ENCODE assay signal across 15 cellular contexts in the genomic region with DNA sequence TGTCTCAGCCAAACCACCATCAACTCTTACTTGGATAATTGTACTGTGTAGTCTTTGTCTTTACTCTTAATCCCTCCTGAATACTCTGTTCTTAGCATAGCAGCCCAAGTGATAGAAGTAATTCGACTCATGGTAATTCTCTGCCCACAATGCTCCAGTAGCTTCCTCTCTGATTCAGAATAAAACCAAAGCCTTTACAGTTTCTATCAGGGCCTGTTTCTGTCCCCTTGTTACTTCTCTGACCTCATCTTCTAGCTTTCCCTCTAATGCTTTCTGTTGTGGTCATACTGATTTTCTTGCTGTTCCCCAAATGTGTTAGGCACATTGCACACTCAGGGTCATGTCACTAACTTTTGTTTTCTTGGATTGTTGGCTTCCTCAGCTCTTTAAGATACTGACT. TPM values are rescaled to one million over a fixed set of nuclear protein-coding genes. Genes with fewer than 3 reads are reported as not detected.
DNase-seq lines count a peak whose midpoint lies in the region; ATAC-seq and TF ChIP-seq lines count a peak whose summit lies in the region.
"Had no signal": no experiment of that assay in that cellular context is flagged by ENCODE, and none has a peak within 500 bp of the region (broad histone marks: within the 10 kb centered on the region; RNA-seq: fewer than 3 reads in every experiment).

No MANE protein-coding gene starts in this region.

- no peak overlapping the region for H3K9ac ChIP-seq in GM23248
- H3K9ac ChIP-seq: BLaER1 treated with 17β-estradiol and CSF1 and Interleukin-3, amounts not matched to agents 10 nM and 100 nM had no signal

- no peaks in the 10 kb centered on the region for H3K4me1 Mint-ChIP-seq in Caco-2 (ENCODE audit: low read depth, unreplicated experiment)
- H3K4me1 Mint-ChIP-seq: immature natural killer cell had no signal

- WGBS in GM23248 (ENCODE audit: low coverage in 1 of 2, low lambda C conversion rate in 2 of 2, missing lambda C conversion rate in 2 of 2), 2 experiments, result 77 to 84% methylated on average over 1 of the region's 1 CpG

- no peaks in the 10 kb centered on the region for H4K20me1 ChIP-seq in GM23248 (ENCODE audit: insufficient read depth)
- H4K20me1 ChIP-seq: BLaER1 treated with 17β-estradiol and CSF1 and Interleukin-3, amounts not matched to agents 10 nM and 100 nM had no signal

- intact Hi-C loops in Caco-2 (cut with micrococcal nuclease; ENCODE audit: unreplicated experiment), result no loop called here

- no peak overlapping the region for H3K4me3 Mint-ChIP-seq in Caco-2 (ENCODE audit: unreplicated experiment)
- H3K4me3 Mint-ChIP-seq: immature natural killer cell had no signal

- H3K4me2 ChIP-seq in GM23248 (ENCODE audit: unreplicated experiment), result no peak overlapping the region

- CTCF ChIA-PET in Caco-2 (lab: Charles Lee), result no interaction called here

- no peak overlapping the region for H3K4me3 ChIP-seq in GM23248
- no peak overlapping the region for H3K4me3 ChIP-seq in Caco-2 (ENCODE audit: low read depth, low read length)
- H3K4me3 ChIP-seq: ascending aorta; BLaER1 treated with 17β-estradiol and CSF1 and Interleukin-3, amounts not matched to agents 10 nM and 100 nM; tibial artery had no signal

- H3K36me3 ChIP-seq in GM23248 (ENCODE audit: low read depth) (peaks cover 14% of the 10 kb centered on the region), Caco-2 (ENCODE audit: control insufficient read depth, insufficient read depth, low read length) (peaks cover 2% of the 10 kb centered on the region)

- H3K27ac Mint-ChIP-seq in Caco-2 (ENCODE audit: unreplicated experiment), result no peak overlapping the region

- TF ChIP-seq CTCF in Caco-2 (IDR thresholded peaks at IDR 0.05; ENCODE audit: insufficient read depth in 1 of 2, low read depth in 1 of 2, low read length in 1 of 2, severe bottlenecking in 1 of 2, unreplicated experiment in 1 of 2), result no peak

- peaks cover 3% of the 10 kb centered on the region; the same call in 1 of the 2 replicates for H3K79me2 ChIP-seq in GM23248 (ENCODE audit: insufficient read depth)

- ATAC-seq in GM18499 (IDR thresholded peaks at IDR 0.05; ENCODE audit: insufficient read depth, unreplicated experiment), result peak; percentile 85
- ATAC-seq in GM19397 (IDR thresholded peaks at IDR 0.05; ENCODE audit: unreplicated experiment), result peak; percentile 79
- peak; percentile 99 for ATAC-seq in HG02852 (IDR thresholded peaks at IDR 0.05; ENCODE audit: unreplicated experiment)

- no TSS peak for BruUV-seq in Caco-2 (replicated peaks; lab: Mats Ljungman, UMichigan)

- POLR2A ChIA-PET in Caco-2 (lab: Charles Lee), result no interaction called here

- in situ Hi-C loops in GM23248 (cut with MboI), result no loop called here

- no peak overlapping the region for H3K27ac ChIP-seq in GM23248
- H3K27ac ChIP-seq: ascending aorta; BLaER1 treated with 17β-estradiol and CSF1 and Interleukin-3, amounts not matched to agents 10 nM and 100 nM; neutrophil; tibial artery had no signal

- H3K27me3 Mint-ChIP-seq in Caco-2 (ENCODE audit: insufficient read depth, unreplicated experiment), result no peaks in the 10 kb centered on the region

- DNase-seq in LHCN-M2 (ENCODE audit: low read depth), result peak; percentile 15
- DNase-seq in amniotic stem cell (lab: John Stamatoyannopoulos, UW), result no peak
- no peak for DNase-seq in C1 segment of cervical spinal cord (lab: John Stamatoyannopoulos, UW)
- DNase-seq in GM23248, result no peak
- no peak for DNase-seq in Caco-2
- DNase-seq: activated CD4-positive, CD25-positive, alpha-beta regulatory T cell treated with anti-CD3 and anti-CD28 coated beads, Interleukin-2, amount 50 U/mL, for 72 hours; immature natural killer cell; NCI-H2171; tibial artery had no signal

- H3K4me1 ChIP-seq in GM23248 (ENCODE audit: insufficient read depth), result peaks cover 4% of the 10 kb centered on the region; the same call in 1 of the 2 replicates
- no peaks in the 10 kb centered on the region for H3K4me1 ChIP-seq in Caco-2
- H3K4me1 ChIP-seq: ascending aorta, tibial artery had no signal

- H2AFZ ChIP-seq in GM23248, result no peak overlapping the region

- H3K9me2 ChIP-seq in GM23248 (ENCODE audit: insufficient read depth), result no peaks in the 10 kb centered on the region

- H3K36me3 Mint-ChIP-seq in Caco-2 (ENCODE audit: insufficient read depth, unreplicated experiment), result peaks cover 57% of the 10 kb centered on the region

- H3K9me3 Mint-ChIP-seq in Caco-2 (ENCODE audit: unreplicated experiment), result no peaks in the 10 kb centered on the region
- H3K9me3 Mint-ChIP-seq: immature natural killer cell had no signal

- H3K27me3 ChIP-seq in GM23248 (replicated peaks; ENCODE audit: insufficient read depth) (no peaks in the 10 kb centered on the region), Caco-2 (replicated peaks; ENCODE audit: control insufficient read depth, insufficient read depth, low read length) (no peaks in the 10 kb centered on the region)
- H3K27me3 ChIP-seq: ascending aorta; BLaER1 treated with 17β-estradiol and CSF1 and Interleukin-3, amounts not matched to agents 10 nM and 100 nM; neutrophil; tibial artery had no signal

- 0 out of 2 replicates have a peak, but pooled peaks cover 5% of the 10 kb centered on the region for H3F3A ChIP-seq in GM23248 (ENCODE audit: insufficient read depth)

- no peaks in the 10 kb centered on the region for H3K9me3 ChIP-seq in GM23248 (ENCODE audit: low read depth)
- H3K9me3 ChIP-seq in Caco-2, result no peaks in the 10 kb centered on the region
- H3K9me3 ChIP-seq: ascending aorta; BLaER1 treated with 17β-estradiol and CSF1 and Interleukin-3, amounts not matched to agents 10 nM and 100 nM; neutrophil; tibial artery had no signal

RNA-seq across cellular contexts. Expression of gene ZNF518A, which starts 8.0 kb away (rescaled TPM):
- total RNA-seq in LHCN-M2 (2014; rRNA removed) (9.6 and 10.0 TPM in 2 replicates), Caco-2 (2022) (47.2 TPM in 2 replicates)
- 1.3 TPM for polyA plus RNA-seq in LHCN-M2 (2012)
- total RNA-seq in GM23248 (2014; rRNA removed; shearing (Covaris generic)), result 8.9 and 11.3 TPM in 2 replicates
- 6.2 and 6.8 TPM in 2 replicates for polyA plus RNA-seq in GM23248 (2016; fragmentation: Nextera tagmentation; extraction: Ambion mirVana)
